ENCODE assay signal across 16 cellular contexts in genomic region chr10:71693377-71693776, GRCh38. TPM values are rescaled to one million over a fixed set of nuclear protein-coding genes. Genes with fewer than 3 reads are reported as not detected.
DNase-seq lines count a peak whose midpoint lies in the region; ATAC-seq and TF ChIP-seq lines count a peak whose summit lies in the region.
"Had no signal": no experiment of that assay in that cellular context is flagged by ENCODE, and none has a peak within 500 bp of the region (broad histone marks: within the 10 kb centered on the region; RNA-seq: fewer than 3 reads in every experiment).

No MANE protein-coding gene starts in this region.

- peak overlapping the region; percentile 36 for H3K27ac Mint-ChIP-seq in activated CD8-positive, alpha-beta memory T cell treated with anti-CD3 and anti-CD28 coated beads, Interleukin-2, amount 10 ng/mL, durations not matched to agents 7 days and 5 days

- H3K4me3 ChIP-seq in esophagus muscularis mucosa (no peak overlapping the region), skeletal muscle tissue (ENCODE audit: low read length in 3 of 3) (no peak overlapping the region)

- intact Hi-C loops in esophagus muscularis mucosa (cut with DNase I) (no loop called here), sciatic nerve (cut with DNase I) (no loop called here)

- no peaks in the 10 kb centered on the region for H3K9me3 Mint-ChIP-seq in activated CD8-positive, alpha-beta memory T cell treated with anti-CD3 and anti-CD28 coated beads, Interleukin-2, amount 10 ng/mL, durations not matched to agents 7 days and 5 days (ENCODE audit: low read depth)

- H3K36me3 Mint-ChIP-seq in activated CD8-positive, alpha-beta memory T cell treated with anti-CD3 and anti-CD28 coated beads, Interleukin-2, amount 10 ng/mL, durations not matched to agents 7 days and 5 days: no peaks in the 10 kb centered on the region

- H3K27ac ChIP-seq in esophagus muscularis mucosa (replicated peaks in 1 of 4): peak overlapping the region; percentile 15 to 44 (median 40)
- H3K27ac ChIP-seq in skeletal muscle tissue (ENCODE audit: low read depth, low read length): peak overlapping the region; percentile 51

- no peak for TF ChIP-seq CTCF in esophagus muscularis mucosa (IDR thresholded peaks at IDR 0.05)

- 37% methylated on average over 5 of the region's 5 CpGs for WGBS in esophagus muscularis mucosa

- no peak for DNase-seq in activated CD8-positive, alpha-beta memory T cell treated with anti-CD3 and anti-CD28 coated beads, Interleukin-2, amount 10 ng/mL, durations not matched to agents 7 days and 5 days
- DNase-seq in activated CD8-positive, alpha-beta memory T cell treated with anti-CD3 and anti-CD28 coated beads for 24 hours: no peak
- DNase-seq in M059J (ENCODE audit: low read depth) (peak; percentile 43), esophagus muscularis mucosa (ENCODE audit: extremely low spot score) (no peak), sciatic nerve (ENCODE audit: low spot score) (no peak)
- DNase-seq: activated CD4-positive, alpha-beta T cell treated with anti-CD3 and anti-CD28 coated beads, Interleukin-2, amount 10 ng/mL, durations not matched to agents 7 days and 5 days; foreskin fibroblast; NCI-H1092; NCI-H510A; RPMI8226; substantia nigra had no signal

- no peak for TF ChIP-seq POLR2A in esophagus muscularis mucosa (IDR thresholded peaks at IDR 0.05; ENCODE audit: low read depth)

- H3K27me3 Mint-ChIP-seq in activated CD8-positive, alpha-beta memory T cell treated with anti-CD3 and anti-CD28 coated beads, Interleukin-2, amount 10 ng/mL, durations not matched to agents 7 days and 5 days: no peaks in the 10 kb centered on the region
- H3K27me3 Mint-ChIP-seq: activated CD4-positive, alpha-beta T cell treated with anti-CD3 and anti-CD28 coated beads, Interleukin-2, amount 10 ng/mL, durations not matched to agents 7 days and 5 days had no signal

- H3K4me1 ChIP-seq in esophagus muscularis mucosa (peaks cover 33 to 55% (median 51%) of the 10 kb centered on the region in 4 donors), skeletal muscle tissue (ENCODE audit: control insufficient read depth in 3 of 3, insufficient read depth in 3 of 3, low read length in 3 of 3) (peaks cover 11 to 29% (median 20%) of the 10 kb centered on the region in 3 donors)

- H3K4me3 Mint-ChIP-seq in activated CD8-positive, alpha-beta memory T cell treated with anti-CD3 and anti-CD28 coated beads, Interleukin-2, amount 10 ng/mL, durations not matched to agents 7 days and 5 days: no peak overlapping the region
- H3K4me3 Mint-ChIP-seq: activated CD4-positive, alpha-beta T cell treated with anti-CD3 and anti-CD28 coated beads, Interleukin-2, amount 10 ng/mL, durations not matched to agents 7 days and 5 days had no signal

- no peak for ATAC-seq in activated CD8-positive, alpha-beta memory T cell treated with anti-CD3 and anti-CD28 coated beads, Interleukin-2, amount 10 ng/mL, durations not matched to agents 7 days and 5 days
- ATAC-seq in HG02623 (IDR thresholded peaks at IDR 0.05; ENCODE audit: unreplicated experiment) (no peak), sciatic nerve (no peak), GM18858 (IDR thresholded peaks at IDR 0.05; ENCODE audit: unreplicated experiment) (no peak)

- CTCF ChIA-PET in activated CD8-positive, alpha-beta memory T cell treated with anti-CD3 and anti-CD28 coated beads, Interleukin-2, amount 10 ng/mL, durations not matched to agents 7 days and 5 days (lab: Charles Lee): interaction anchor here (0.6 to 11.3 kb wide), 9 partner anchors 14 to 666 kb away, joined by 3 to 235 read pairs (median 3); partner anchors contain the start of genes C10orf105 and VSIR

- H3K4me1 Mint-ChIP-seq in activated CD8-positive, alpha-beta memory T cell treated with anti-CD3 and anti-CD28 coated beads, Interleukin-2, amount 10 ng/mL, durations not matched to agents 7 days and 5 days: peaks cover 40% of the 10 kb centered on the region

- no peaks in the 10 kb centered on the region for H3K9me3 ChIP-seq in esophagus muscularis mucosa
- H3K9me3 ChIP-seq in skeletal muscle tissue (ENCODE audit: control insufficient read depth in 3 of 3, low read length in 3 of 3): peaks cover 0 to 5% (median 0%) of the 10 kb centered on the region in 3 donors

- H3K27me3 ChIP-seq in esophagus muscularis mucosa (no peaks in the 10 kb centered on the region), skeletal muscle tissue (ENCODE audit: control insufficient read depth in 3 of 3, insufficient read depth in 3 of 3, low read length in 3 of 3) (no peaks in the 10 kb centered on the region)

- H3K9ac ChIP-seq in skeletal muscle tissue (ENCODE audit: low read depth in 1 of 3, low read length in 3 of 3): no peak overlapping the region

- no peaks in the 10 kb centered on the region for H3K36me3 ChIP-seq in esophagus muscularis mucosa
- H3K36me3 ChIP-seq in skeletal muscle tissue (ENCODE audit: control insufficient read depth in 3 of 3, insufficient read depth in 3 of 3, low read length in 3 of 3): no peaks in the 10 kb centered on the region

- no peak for TF ChIP-seq EP300 in esophagus muscularis mucosa (IDR thresholded peaks at IDR 0.05)

RNA-seq across cellular contexts. Expression of gene C10orf105, which starts 26.2 kb away (rescaled TPM):
- total RNA-seq in activated CD8-positive, alpha-beta memory T cell treated with anti-CD3 and anti-CD28 coated beads, Interleukin-2, amount 10 ng/mL, durations not matched to agents 7 days and 5 days: under 1 TPM; 0.18 to 0.26 TPM
- not detected in 2 replicates for total RNA-seq in M059J (2014; rRNA removed; shearing (Covaris generic))
- total RNA-seq in esophagus muscularis mucosa: under 1 TPM in 3 of 4 donors, not detected in 1; 0.06 to 0.17 (median 0.11) TPM
- not detected for total RNA-seq in skeletal muscle tissue
- 0.53 TPM for total RNA-seq in sciatic nerve
- total RNA-seq: A673, astrocyte had no signal
